Comparison of ENCODE assay signal across 21 cellular contexts in genomic region chr13:95341441-95341840, GRCh38. TPM values are rescaled to one million over a fixed set of nuclear protein-coding genes. Genes with fewer than 3 reads are reported as not detected.
DNase-seq lines count a peak whose midpoint lies in the region; ATAC-seq, FAIRE-seq and TF ChIP-seq lines count a peak whose summit lies in the region.
"Had no signal": no experiment of that assay in that cellular context is flagged by ENCODE, and none has a peak within 500 bp of the region (broad histone marks: within the 10 kb centered on the region; RNA-seq: fewer than 3 reads in every experiment).

No MANE protein-coding gene starts in this region.

- H4K8ac ChIP-seq in mesendoderm (ENCODE audit: low read depth, low read length), result no peak overlapping the region

- no peak overlapping the region for H2BK15ac ChIP-seq in mesendoderm (replicated peaks; ENCODE audit: low read depth)

- ATAC-seq in HepG2, result no peak
- no peak for ATAC-seq in naive thymus-derived CD8-positive, alpha-beta T cell

- BruUV-seq in HepG2 (replicated peaks; lab: Mats Ljungman, UMichigan), result no TSS peak

- H3K27ac ChIP-seq in mesendoderm (ENCODE audit: low read depth, low read length) (no peak overlapping the region), endodermal cell (ENCODE audit: low read depth, low read length) (no peak overlapping the region), HepG2 (ENCODE audit: extremely low read length, insufficient read depth, low read length) (no peak overlapping the region)
- H3K27ac ChIP-seq: BLaER1 treated with 17β-estradiol and CSF1 and Interleukin-3, amounts not matched to agents 10 nM and 100 nM; HL-60 had no signal

- H3K36me3 Mint-ChIP-seq in endodermal cell (ENCODE audit: low read depth), result no peaks in the 10 kb centered on the region
- no peaks in the 10 kb centered on the region for H3K36me3 Mint-ChIP-seq in naive thymus-derived CD8-positive, alpha-beta T cell
- H3K36me3 Mint-ChIP-seq: CD8-positive, alpha-beta memory T cell had no signal

- H3K27me3 ChIP-seq in mesendoderm (ENCODE audit: insufficient read depth, low read length, poor library complexity) (no peaks in the 10 kb centered on the region), endodermal cell (ENCODE audit: control insufficient read depth, insufficient read depth, low read length, poor library complexity, severe bottlenecking) (no peaks in the 10 kb centered on the region), HepG2 (ENCODE audit: control insufficient read depth in 1 of 2, insufficient read depth in 2 of 2, low read length in 2 of 2) (no peaks in the 10 kb centered on the region)
- H3K27me3 ChIP-seq: BLaER1 treated with 17β-estradiol and CSF1 and Interleukin-3, amounts not matched to agents 10 nM and 100 nM had no signal

- no peak for TF ChIP-seq EP300 in HepG2 (IDR thresholded peaks at IDR 0.05; ENCODE audit: low read depth in 2 of 2, low read length in 2 of 2)
- TF ChIP-seq EP300 in HepG2 (CRISPR knock-in tag; IDR thresholded peaks at IDR 0.05; ENCODE audit: borderline replicate concordance), result no peak

- POLR2A ChIA-PET in HepG2 (lab: Yijun Ruan, JAX), result no interaction called here
- POLR2A ChIA-PET in naive thymus-derived CD8-positive, alpha-beta T cell (lab: Charles Lee), result no interaction called here

- H3K18ac ChIP-seq in mesendoderm (ENCODE audit: low read length), result no peak overlapping the region

- no peaks in the 10 kb centered on the region for H3K4me1 Mint-ChIP-seq in endodermal cell
- no peaks in the 10 kb centered on the region for H3K4me1 Mint-ChIP-seq in naive thymus-derived CD8-positive, alpha-beta T cell
- H3K4me1 Mint-ChIP-seq: CD8-positive, alpha-beta memory T cell had no signal

- H3K23ac ChIP-seq in mesendoderm (ENCODE audit: low read length), result no peak overlapping the region

- CTCF ChIA-PET in HepG2 (lab: Yijun Ruan, JAX; ENCODE audit: low intra/inter-chr PET ratio, low total read pairs), result no interaction called here

- no peak overlapping the region for H3K4ac ChIP-seq in mesendoderm (ENCODE audit: low read depth, low read length)

- no peak for FAIRE-seq in HepG2 (lab: Jason Lieb, UNC)
- FAIRE-seq: H54, HTR-8/SVneo had no signal

- H4K5ac ChIP-seq in mesendoderm (ENCODE audit: low read length), result no peak overlapping the region

- H3K4me1 ChIP-seq in mesendoderm (ENCODE audit: control insufficient read depth, low read depth, low read length) (no peaks in the 10 kb centered on the region), endodermal cell (ENCODE audit: control insufficient read depth, insufficient read depth, low read length) (no peaks in the 10 kb centered on the region), HepG2 (ENCODE audit: insufficient read depth, low read length) (no peaks in the 10 kb centered on the region)
- H3K4me1 ChIP-seq: BLaER1 treated with 17β-estradiol and CSF1 and Interleukin-3, amounts not matched to agents 10 nM and 100 nM had no signal

- H2AFZ ChIP-seq in HepG2 (ENCODE audit: low read length), result no peak overlapping the region

- H3K9me3 ChIP-seq in endodermal cell (ENCODE audit: control insufficient read depth, low read length) (no peaks in the 10 kb centered on the region), HepG2 (ENCODE audit: low read length) (no peaks in the 10 kb centered on the region)
- H3K9me3 ChIP-seq: BLaER1 treated with 17β-estradiol and CSF1 and Interleukin-3, amounts not matched to agents 10 nM and 100 nM had no signal

- in situ Hi-C loops in HepG2 (cut with HindIII; ENCODE audit: extremely low pct_ligation_motif_present, low pct_unique_long_range_greater_than_20kb), result no loop called here

- H3K4me3 ChIP-seq in AG10803 (ENCODE audit: low read length) (no peak overlapping the region), mesendoderm (ENCODE audit: low read length) (no peak overlapping the region), endodermal cell (ENCODE audit: low read length) (no peak overlapping the region), HepG2 (replicated peaks in 1 of 3; ENCODE audit: insufficient read depth in 1 of 3, low read depth in 2 of 3, low read length in 3 of 3) (no peak overlapping the region)
- H3K4me3 ChIP-seq: BLaER1 treated with 17β-estradiol and CSF1 and Interleukin-3, amounts not matched to agents 10 nM and 100 nM had no signal

- no peak overlapping the region for H2AK5ac ChIP-seq in mesendoderm (ENCODE audit: low read length)

- H3K56ac ChIP-seq in mesendoderm (ENCODE audit: low read length), result no peak overlapping the region

- H3K79me2 ChIP-seq in mesendoderm (ENCODE audit: control insufficient read depth, insufficient read depth, low read length) (no peaks in the 10 kb centered on the region), HepG2 (ENCODE audit: insufficient read depth, low read length) (no peaks in the 10 kb centered on the region)

- DNase-seq in AG10803 (ENCODE audit: low read depth) (peak; percentile 80), HS-27A (ENCODE audit: low read depth) (peak; percentile 14), astrocyte of the hippocampus (ENCODE audit: low read depth, low spot score) (peak; percentile 87), mesendoderm (peak; percentile 23), endodermal cell (no peak), HepG2 (ENCODE audit: low spot score) (no peak), hepatic stellate cell (ENCODE audit: low spot score) (no peak)
- no peak for DNase-seq in naive thymus-derived CD8-positive, alpha-beta T cell
- DNase-seq: CD8-positive, alpha-beta memory T cell; DMS53; HFFc6; Kasumi-1; NCI-H1105; NCI-H1694; NCI-H2081 treated with DMSO at 0.1 percent for 48 hours; NCI-H774; Right ventricle myocardium superior had no signal

- H3K4me2 ChIP-seq in mesendoderm (ENCODE audit: low read length) (no peak overlapping the region), HepG2 (ENCODE audit: low read depth, low read length) (no peak overlapping the region)
- H3K4me2 ChIP-seq: BLaER1 treated with 17β-estradiol and CSF1 and Interleukin-3, amounts not matched to agents 10 nM and 100 nM had no signal

- intact Hi-C loops in HepG2 (cut with micrococcal nuclease; ENCODE audit: unreplicated experiment), result no loop called here

- H3K79me1 ChIP-seq in mesendoderm (ENCODE audit: low read length), result no peaks in the 10 kb centered on the region

- no peak overlapping the region for H3K27ac Mint-ChIP-seq in endodermal cell
- no peak overlapping the region for H3K27ac Mint-ChIP-seq in naive thymus-derived CD8-positive, alpha-beta T cell
- H3K27ac Mint-ChIP-seq: CD8-positive, alpha-beta memory T cell; HFFc6 had no signal

- H3K9me3 Mint-ChIP-seq in endodermal cell, result no peaks in the 10 kb centered on the region
- H3K9me3 Mint-ChIP-seq in naive thymus-derived CD8-positive, alpha-beta T cell, result peaks cover 0 to 1% (median 0%) of the 10 kb centered on the region in 9 donors
- H3K9me3 Mint-ChIP-seq: CD8-positive, alpha-beta memory T cell; HFFc6 had no signal

- no peak overlapping the region for H2BK120ac ChIP-seq in mesendoderm (ENCODE audit: low read depth, low read length)

- no peak for TF ChIP-seq RAD21 in HepG2 (CRISPR knock-in tag; IDR thresholded peaks at IDR 0.05)

- no peak overlapping the region for H3K4me3 Mint-ChIP-seq in endodermal cell
- no peak overlapping the region for H3K4me3 Mint-ChIP-seq in naive thymus-derived CD8-positive, alpha-beta T cell
- H3K4me3 Mint-ChIP-seq: CD8-positive, alpha-beta memory T cell; HFFc6 had no signal

- H3K27me3 Mint-ChIP-seq in endodermal cell (ENCODE audit: insufficient read depth), result no peaks in the 10 kb centered on the region
- H3K27me3 Mint-ChIP-seq in naive thymus-derived CD8-positive, alpha-beta T cell, result peaks cover 0 to 1% (median 0%) of the 10 kb centered on the region in 5 donors

- no peak overlapping the region for H2BK5ac ChIP-seq in mesendoderm (ENCODE audit: low read length)

- H3K36me3 ChIP-seq in mesendoderm (ENCODE audit: control insufficient read depth, insufficient read depth, low read length) (no peaks in the 10 kb centered on the region), endodermal cell (ENCODE audit: control insufficient read depth, insufficient read depth, low read length) (no peaks in the 10 kb centered on the region), HepG2 (replicated peaks in 1 of 2; ENCODE audit: control insufficient read depth in 1 of 2, insufficient read depth in 2 of 2, low read length in 2 of 2) (no peaks in the 10 kb centered on the region)
- H3K36me3 ChIP-seq: BLaER1 treated with 17β-estradiol and CSF1 and Interleukin-3, amounts not matched to agents 10 nM and 100 nM had no signal

- no peak for TF ChIP-seq CTCF in AG10803 (conservative IDR thresholded peaks at IDR 0.05; ENCODE audit: low read length)
- no peak for TF ChIP-seq CTCF in endodermal cell (conservative IDR thresholded peaks at IDR 0.05)
- TF ChIP-seq CTCF in HepG2 (CRISPR knock-in tag; IDR thresholded peaks at IDR 0.05), result no peak

- TF ChIP-seq POLR2A in HepG2 (IDR thresholded peaks at IDR 0.05; ENCODE audit: insufficient read depth in 1 of 2, low read depth in 2 of 2, low read length in 2 of 2), result no peak

- H3K9ac ChIP-seq in mesendoderm (ENCODE audit: low read length) (no peak overlapping the region), endodermal cell (ENCODE audit: extremely low read depth, low read length, poor library complexity, severe bottlenecking) (no peak overlapping the region), HepG2 (ENCODE audit: insufficient read depth, low read depth, low read length) (no peak overlapping the region)
- H3K9ac ChIP-seq: BLaER1 treated with 17β-estradiol and CSF1 and Interleukin-3, amounts not matched to agents 10 nM and 100 nM had no signal

- WGBS in mesendoderm (ENCODE audit: extremely low coverage, insufficient coverage, low lambda C conversion rate), result no CpG with 5 or more reads among the region's 5 CpGs
- WGBS in endodermal cell (ENCODE audit: insufficient coverage in 1 of 2, insufficient read length in 1 of 2), 2 experiments, result 61 to 67% methylated on average over 3 to 5 of the region's 5 CpGs
- WGBS in HepG2 (ENCODE audit: low lambda C conversion rate), result 65% methylated on average over 5 of the region's 5 CpGs

- no peaks in the 10 kb centered on the region for H4K20me1 ChIP-seq in HepG2 (ENCODE audit: insufficient read depth, low read length)
- H4K20me1 ChIP-seq: BLaER1 treated with 17β-estradiol and CSF1 and Interleukin-3, amounts not matched to agents 10 nM and 100 nM had no signal

RNA-seq across cellular contexts. Expression of gene ABCC4, which starts 40.2 kb away (rescaled TPM):
- polyA plus RNA-seq in mesendoderm (2013, experiment 1 of 2), result 5.4 TPM
- 5.3 TPM for polyA plus RNA-seq in mesendoderm (2013, experiment 2 of 2)
- 100 to 1,000 TPM; 119 to 144 TPM for total RNA-seq in endodermal cell
- 12.1 TPM for polyA plus RNA-seq in endodermal cell (2013, experiment 1 of 2)
- polyA plus RNA-seq in endodermal cell (2013, experiment 2 of 2), result 14.2 TPM
- total RNA-seq in HepG2 (2016; rRNA removed; fragmentation: Illumina TruSeq; extraction: Trizol), result 9.6 and 11.3 TPM in 2 replicates
- 9.6 and 10.4 TPM in 2 replicates for total RNA-seq in HepG2 (2016; cell fraction: cytosol; rRNA removed; fragmentation: Illumina TruSeq; extraction: Trizol; ENCODE audit: low read depth)
- total RNA-seq in HepG2 (2016; cell fraction: insoluble cytoplasmic fraction; rRNA removed; fragmentation: Illumina TruSeq; extraction: Trizol), result 9.5 and 11.1 TPM in 2 replicates
- total RNA-seq in HepG2 (2016; cell fraction: membrane; rRNA removed; fragmentation: Illumina TruSeq; extraction: Trizol), result 8.4 and 8.8 TPM in 2 replicates
- 13.9 and 19.2 TPM in 2 replicates for total RNA-seq in HepG2 (2016; cell fraction: nucleus; rRNA removed; fragmentation: Illumina TruSeq; extraction: Trizol)
- 3.2 and 4.2 TPM in 2 replicates for polyA plus RNA-seq in HepG2 (2011; rRNA removed)
- 2.3 and 3.0 TPM in 2 replicates for polyA plus RNA-seq in HepG2 (2011; cell fraction: cytosol; rRNA removed)
- polyA plus RNA-seq in HepG2 (2011; cell fraction: nucleus; rRNA removed), result 2.0 and 2.6 TPM in 2 replicates
- polyA plus RNA-seq in HepG2 (2012), result 1.7 and 2.1 TPM in 2 replicates
- polyA plus RNA-seq in HepG2 (2016; cell fraction: cytosol; fragmentation: Illumina TruSeq; extraction: Trizol; ENCODE audit: low read depth), result 0.64 and 0.85 TPM in 2 replicates
- polyA plus RNA-seq in HepG2 (2016; cell fraction: insoluble cytoplasmic fraction; fragmentation: Illumina TruSeq; extraction: Trizol; ENCODE audit: low read depth), result 5.0 and 5.3 TPM in 2 replicates
- polyA plus RNA-seq in HepG2 (2016; cell fraction: membrane; fragmentation: Illumina TruSeq; extraction: Trizol; ENCODE audit: low read depth), result 2.2 and 2.4 TPM in 2 replicates
- 7.8 and 8.1 TPM in 2 replicates for polyA plus RNA-seq in HepG2 (2016; cell fraction: nucleus; fragmentation: Illumina TruSeq; extraction: Trizol; ENCODE audit: insufficient read depth, low read depth)
- 34.5 and 52.1 TPM in 2 replicates for polyA minus RNA-seq in HepG2 (2011; rRNA and poly(A)+ RNA removed; ENCODE audit: low replicate concordance)
- polyA minus RNA-seq in HepG2 (2011; cell fraction: cytosol; rRNA and poly(A)+ RNA removed), result 6.2 and 7.2 TPM in 2 replicates
- polyA minus RNA-seq in HepG2 (2011; cell fraction: nucleus; rRNA and poly(A)+ RNA removed), result 18.3 TPM in 2 replicates
- total RNA-seq in naive thymus-derived CD8-positive, alpha-beta T cell, result 1 to 10 TPM; 7.8 to 9.2 TPM
- 1 to 10 TPM; 3.5 to 4.4 (median 3.8) TPM for polyA plus RNA-seq in naive thymus-derived CD8-positive, alpha-beta T cell

Comparison
In these comparisons a context has a peak if more than half of its experiments do, and no peak if none do; other contexts are left out.
1. DNase-seq: peak in AG10803 (single experiment), HS-27A (single experiment), astrocyte of the hippocampus (single experiment) and mesendoderm (single experiment); none in endodermal cell (single experiment), HepG2 (single experiment), naive thymus-derived CD8-positive, alpha-beta T cell (0 of 10) and hepatic stellate cell (single experiment).
2. RNA of gene ABCC4, which starts 40.2 kb away (total RNA-seq): 119 to 144 TPM in endodermal cell; 8.4 to 19.2 TPM in HepG2 and 7.8 to 9.2 TPM in naive thymus-derived CD8-positive, alpha-beta T cell; every median in the first group is over 4 times any median in the second.